Comparison of ENCODE assay signal across 8 cellular contexts in genomic region chr14:65958664-65959562, GRCh38.
DNase-seq lines count a peak whose midpoint lies in the region; ATAC-seq and TF ChIP-seq lines count a peak whose summit lies in the region.

No MANE protein-coding gene starts in this region.

- peaks cover 10% of the 10 kb centered on the region for H3K4me1 Mint-ChIP-seq in endothelial cell (ENCODE audit: unreplicated experiment)
- H3K4me1 Mint-ChIP-seq in naive thymus-derived CD8-positive, alpha-beta T cell, result peaks cover 19 to 30% (median 25%) of the 10 kb centered on the region in 4 donors

- no peaks in the 10 kb centered on the region for H3K9me2 ChIP-seq in PC-9 (ENCODE audit: insufficient read depth)

- CTCF ChIA-PET in PC-9 (lab: Charles Lee), result interaction anchor here (0.6 kb wide), 1 partner anchor 544 kb away, joined by 3 read pairs; no protein-coding TSS in a partner anchor

- H3K4me3 ChIP-seq in PC-9, result no peak overlapping the region

- intact Hi-C loops in PC-9 (cut with micrococcal nuclease; ENCODE audit: unreplicated experiment), result loop anchor here (1.0 to 5.0 kb wide), 2 partner anchors 542 to 795 kb away; no protein-coding TSS in a partner anchor

- H3F3A ChIP-seq in PC-9 (ENCODE audit: insufficient read depth, low read depth), result no peaks in the 10 kb centered on the region

- DNase-seq in AG09319 (ENCODE audit: extremely low read depth, low read depth) (no peak), GM13976 (ENCODE audit: low spot score) (peak; percentile 57), PC-9 (no peak), endothelial cell (ENCODE audit: low spot score) (no peak), mesenteric fat pad (ENCODE audit: low spot score) (no peak)
- peak in 4 of 10 donors; percentile 1 to 60 (median 53) for DNase-seq in naive thymus-derived CD8-positive, alpha-beta T cell

- H3K36me3 Mint-ChIP-seq in endothelial cell (ENCODE audit: low read depth, unreplicated experiment), result no peaks in the 10 kb centered on the region
- no peaks in the 10 kb centered on the region for H3K36me3 Mint-ChIP-seq in naive thymus-derived CD8-positive, alpha-beta T cell

- no peaks in the 10 kb centered on the region for H3K27me3 ChIP-seq in PC-9 (ENCODE audit: insufficient read depth, low read depth)

- in situ Hi-C loops in GM13976 (cut with MboI; ENCODE audit: low sequenced_read_pairs, unreplicated experiment), result loop anchor here (10.0 kb wide), 2 partner anchors 544 to 794 kb away; partner anchors contain the start of gene FUT8

- no peaks in the 10 kb centered on the region for H3K79me2 ChIP-seq in PC-9 (ENCODE audit: low read depth)

- no peaks in the 10 kb centered on the region for H4K20me1 ChIP-seq in PC-9 (ENCODE audit: insufficient read depth)

- TF ChIP-seq CTCF in AG09319 (IDR thresholded peaks at IDR 0.05; ENCODE audit: low read depth, low read length) (peak; percentile 33), GM13976 (IDR thresholded peaks at IDR 0.05; ENCODE audit: borderline replicate concordance, control extremely low read depth, extremely low read depth, insufficient read depth, missing control alignments) (peak; percentile 20), PC-9 (conservative IDR thresholded peaks at IDR 0.05) (peak; percentile 74), endothelial cell (IDR thresholded peaks at IDR 0.05; ENCODE audit: unreplicated experiment) (peak; percentile 65)

- no peak overlapping the region for H3K27ac Mint-ChIP-seq in endothelial cell (ENCODE audit: unreplicated experiment)
- peak overlapping the region in 6 of 10 donors; percentile 24 to 86 (median 50) for H3K27ac Mint-ChIP-seq in naive thymus-derived CD8-positive, alpha-beta T cell

- peak; percentile 12 for ATAC-seq in HG03469 (IDR thresholded peaks at IDR 0.05; ENCODE audit: unreplicated experiment)
- ATAC-seq in naive thymus-derived CD8-positive, alpha-beta T cell, result peak; percentile 70 to 80
- ATAC-seq in GM18520 (IDR thresholded peaks at IDR 0.05; ENCODE audit: unreplicated experiment), result no peak

- no TSS peak for BruUV-seq in PC-9 (replicated peaks; lab: Mats Ljungman, UMichigan)

- H3K9me3 Mint-ChIP-seq in endothelial cell (ENCODE audit: unreplicated experiment), result no peaks in the 10 kb centered on the region
- no peaks in the 10 kb centered on the region for H3K9me3 Mint-ChIP-seq in naive thymus-derived CD8-positive, alpha-beta T cell

- H3K4me3 Mint-ChIP-seq in endothelial cell (ENCODE audit: unreplicated experiment), result no peak overlapping the region
- H3K4me3 Mint-ChIP-seq in naive thymus-derived CD8-positive, alpha-beta T cell, result peak overlapping the region in 5 of 10 donors; percentile 20 to 54 (median 48)

- H3K4me1 ChIP-seq in PC-9 (replicated peaks; ENCODE audit: insufficient read depth), result no peaks in the 10 kb centered on the region

- POLR2A ChIA-PET in PC-9 (lab: Charles Lee; ENCODE audit: unreplicated experiment), result no interaction called here
- POLR2A ChIA-PET in naive thymus-derived CD8-positive, alpha-beta T cell (lab: Charles Lee), result interaction anchor here (0.5 to 4.2 kb wide), 8 partner anchors 9 to 753 kb away, joined by 3 to 19 read pairs (median 3); no protein-coding TSS in a partner anchor

- H3K27ac ChIP-seq in PC-9, result no peak overlapping the region

- no peak overlapping the region for H2AFZ ChIP-seq in PC-9

- H3K36me3 ChIP-seq in PC-9 (ENCODE audit: low read depth), result no peaks in the 10 kb centered on the region

- peaks cover 2% of the 10 kb centered on the region for H3K27me3 Mint-ChIP-seq in endothelial cell (ENCODE audit: unreplicated experiment)
- H3K27me3 Mint-ChIP-seq in naive thymus-derived CD8-positive, alpha-beta T cell, result no peaks in the 10 kb centered on the region

- H3K9me3 ChIP-seq in PC-9 (ENCODE audit: insufficient read depth, low read depth), result no peaks in the 10 kb centered on the region

- no peak overlapping the region for H3K4me2 ChIP-seq in PC-9

Comparison
In these comparisons a context has a peak if more than half of its experiments do, and no peak if none do; other contexts are left out.
1. CTCF ChIP-seq: peak in every context shown above with its lines; median percentile 74 in PC-9; 65 in endothelial cell; 33 in AG09319; 20 in GM13976.